Comparison of ENCODE assay signal across 8 cellular contexts in the genomic region with DNA sequence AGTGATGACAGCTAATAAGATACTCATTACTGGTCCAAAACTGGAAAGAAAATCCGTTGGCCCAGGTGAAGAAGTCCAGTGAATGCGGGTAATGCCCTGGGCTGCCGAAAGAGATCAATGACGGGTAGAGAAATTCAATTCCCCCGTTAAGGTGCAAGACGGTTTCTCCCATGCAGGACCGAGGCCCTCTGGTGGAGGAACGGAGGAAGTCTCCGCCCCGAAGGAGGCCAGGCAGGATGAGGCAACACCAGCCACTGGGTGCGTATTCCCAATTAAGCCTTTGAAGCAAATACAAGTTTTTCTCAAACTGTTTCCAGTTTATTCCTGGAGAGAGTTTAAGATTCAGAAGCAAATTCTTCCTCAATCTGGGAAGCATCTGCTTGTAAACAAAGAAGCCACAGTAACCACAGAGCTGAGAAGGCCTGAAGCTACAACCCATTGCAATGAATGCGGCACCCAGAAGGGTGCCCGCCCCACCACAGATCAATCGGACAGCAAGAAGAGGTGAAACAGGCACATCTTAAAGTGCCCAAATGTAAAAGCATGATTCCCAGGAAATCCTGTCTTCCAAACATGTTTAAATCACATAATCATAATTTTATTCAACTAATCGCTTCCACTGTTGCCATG.
DNase-seq lines count a peak whose midpoint lies in the region; ATAC-seq and TF ChIP-seq lines count a peak whose summit lies in the region.

No MANE protein-coding gene starts in this region.

- no peak overlapping the region for H3K9ac ChIP-seq in neuronal stem cell (ENCODE audit: low read depth, low read length, poor library complexity)

- H3K4me3 ChIP-seq in LNCaP clone FGC (ENCODE audit: low read depth, low read length) = no peak overlapping the region
- H3K4me3 ChIP-seq in fibroblast of villous mesenchyme (ENCODE audit: low read depth, low read length) = no peak overlapping the region
- no peak overlapping the region for H3K4me3 ChIP-seq in neuronal stem cell (ENCODE audit: low read length in 2 of 2)

- no peak overlapping the region for H2BK120ac ChIP-seq in neuronal stem cell (ENCODE audit: low read depth, low read length)

- no peak overlapping the region for H2AFZ ChIP-seq in neuronal stem cell (ENCODE audit: low read length)

- no peak overlapping the region for H4K8ac ChIP-seq in neuronal stem cell (ENCODE audit: low read depth, low read length)

- H3K18ac ChIP-seq in neuronal stem cell (ENCODE audit: low read length) = no peak overlapping the region

- H3K4ac ChIP-seq in neuronal stem cell (ENCODE audit: low read length) = no peak overlapping the region

- H3K23ac ChIP-seq in neuronal stem cell (ENCODE audit: low read depth, low read length, poor library complexity) = no peak overlapping the region

- H2AK5ac ChIP-seq in neuronal stem cell (ENCODE audit: low read depth, low read length) = no peak overlapping the region

- H2BK15ac ChIP-seq in neuronal stem cell (ENCODE audit: low read length) = no peak overlapping the region

- peak; percentile 85 for ATAC-seq in GM21390 (IDR thresholded peaks at IDR 0.05; ENCODE audit: unreplicated experiment)

- no peaks in the 10 kb centered on the region for H3K36me3 ChIP-seq in neuronal stem cell (replicated peaks in 1 of 2; ENCODE audit: control insufficient read depth in 2 of 2, insufficient read depth in 2 of 2, low read length in 2 of 2)

- TF ChIP-seq CTCF in LNCaP clone FGC (IDR thresholded peaks at IDR 0.05; ENCODE audit: control insufficient read depth, extremely low read depth, insufficient read depth) = peak; percentile 95
- peak; percentile 96 for TF ChIP-seq CTCF in fibroblast of villous mesenchyme (IDR thresholded peaks at IDR 0.05; ENCODE audit: insufficient read depth, low read depth, low read length)

- no CpG with 5 or more reads among the region's 15 CpGs for WGBS in neuronal stem cell (ENCODE audit: extremely low coverage in 2 of 2, insufficient read length in 2 of 2, insufficient replicate concordance in 1 of 2), 2 donors

- no peak overlapping the region for H3K14ac ChIP-seq in neuronal stem cell (ENCODE audit: low read length)

- DNase-seq in CMK (ENCODE audit: low read depth) = peak; percentile 21
- peak; percentile 42 for DNase-seq in LNCaP clone FGC (ENCODE audit: low read depth)
- peak; percentile 74 for DNase-seq in RPMI8226
- DNase-seq in activated T-helper 1 cell treated with anti-CD3 and anti-CD28 coated beads, Interleukin-2, amount 50 U/mL, for 16 hours (ENCODE audit: low read depth in 1 of 2, low spot score in 1 of 2) = peak; percentile 52 to 59
- peak; percentile 85 for DNase-seq in fibroblast of villous mesenchyme (ENCODE audit: low read depth)
- peak; percentile 71 for DNase-seq in neuronal stem cell (ENCODE audit: low spot score)
- peak; percentile 68 for DNase-seq in stromal cell of bone marrow (ENCODE audit: low read depth)

- no peak overlapping the region for H4K91ac ChIP-seq in neuronal stem cell (ENCODE audit: low read depth, low read length, poor library complexity)

- no peaks in the 10 kb centered on the region for H3K27me3 ChIP-seq in neuronal stem cell (ENCODE audit: control insufficient read depth in 3 of 3, insufficient read depth in 3 of 3, low read depth in 1 of 3, low read length in 3 of 3)

- H3K9me3 ChIP-seq in neuronal stem cell (replicated peaks in 1 of 2; ENCODE audit: control insufficient read depth in 2 of 2, insufficient read depth in 1 of 2, low read depth in 1 of 2, low read length in 2 of 2) = no peaks in the 10 kb centered on the region

- no peak overlapping the region for H3K4me2 ChIP-seq in neuronal stem cell (ENCODE audit: insufficient read depth, low read length, poor library complexity, severe bottlenecking)

- no peak overlapping the region for H2BK12ac ChIP-seq in neuronal stem cell (ENCODE audit: low read length)

- no peak overlapping the region for H3K27ac ChIP-seq in neuronal stem cell (replicated peaks; ENCODE audit: low read length)

- H3K4me1 ChIP-seq in neuronal stem cell (ENCODE audit: control insufficient read depth in 2 of 2, insufficient read depth in 1 of 2, low read depth in 1 of 2, low read length in 2 of 2) = peaks cover 0 to 20% of the 10 kb centered on the region in 2 donors

- no peak overlapping the region for H2BK5ac ChIP-seq in neuronal stem cell (ENCODE audit: low read length)

- no peaks in the 10 kb centered on the region for H3K79me1 ChIP-seq in neuronal stem cell (ENCODE audit: low read depth, low read length)

Comparison
In these comparisons a context has a peak if more than half of its experiments do, and no peak if none do; other contexts are left out.
1. DNase-seq: peak in every context shown above with its lines; median percentile 85 in fibroblast of villous mesenchyme; 74 in RPMI8226; 71 in neuronal stem cell; 68 in stromal cell of bone marrow; 56 in activated T-helper 1 cell treated with anti-CD3 and anti-CD28 coated beads, Interleukin-2, amount 50 U/mL, for 16 hours; 42 in LNCaP clone FGC; 21 in CMK.